ENCODE assay signal across 1 cellular context in genomic region chr15:83283813-83284562, GRCh38.
TF ChIP-seq lines count a peak whose summit lies in the region.

No MANE protein-coding gene starts in this region.

TF ChIP-seq in H1, 55 proteins besides CTCF, POLR2A, EP300 and RAD21 (continued from another document):
- TF ChIP-seq SIN3A (conservative IDR thresholded peaks at IDR 0.05 in 1 of 2, IDR thresholded peaks at IDR 0.05 in 1 of 2; ENCODE audit: low read depth in 1 of 2, low read length in 2 of 2) (0 out of 4 replicates have a peak, but pooled peaks of 1 of the 2 experiments have one; percentile 15), GABPA (IDR thresholded peaks at IDR 0.05; ENCODE audit: borderline replicate concordance, insufficient read depth, low read length) (no peak), KDM4A (IDR thresholded peaks at IDR 0.05; ENCODE audit: low read depth, low read length, severe bottlenecking) (peak; percentile 34), SIX5 (IDR thresholded peaks at IDR 0.05; ENCODE audit: low read depth, low read length) (no peak), CREB1 (IDR thresholded peaks at IDR 0.05) (no peak), PHF8 (conservative IDR thresholded peaks at IDR 0.05; ENCODE audit: low read depth, low read length) (no peak), TBP (IDR thresholded peaks at IDR 0.05; ENCODE audit: low read depth, low read length) (no peak), BACH1 (IDR thresholded peaks at IDR 0.05; ENCODE audit: low read length) (no peak), KDM1A (IDR thresholded peaks at IDR 0.05; ENCODE audit: borderline replicate concordance, low read length) (no peak), TEAD4 (IDR thresholded peaks at IDR 0.05; ENCODE audit: low read depth, low read length) (no peak), MAFK (IDR thresholded peaks at IDR 0.05; ENCODE audit: low read depth, low read length) (no peak), SUZ12 (IDR thresholded peaks at IDR 0.05; ENCODE audit: low read length) (peak; percentile 98), MAX (IDR thresholded peaks at IDR 0.05) (no peak)
TF ChIP-seq in H1: peak in this region for 5.
